ENCODE assay signal across 8 cellular contexts in the genomic region with DNA sequence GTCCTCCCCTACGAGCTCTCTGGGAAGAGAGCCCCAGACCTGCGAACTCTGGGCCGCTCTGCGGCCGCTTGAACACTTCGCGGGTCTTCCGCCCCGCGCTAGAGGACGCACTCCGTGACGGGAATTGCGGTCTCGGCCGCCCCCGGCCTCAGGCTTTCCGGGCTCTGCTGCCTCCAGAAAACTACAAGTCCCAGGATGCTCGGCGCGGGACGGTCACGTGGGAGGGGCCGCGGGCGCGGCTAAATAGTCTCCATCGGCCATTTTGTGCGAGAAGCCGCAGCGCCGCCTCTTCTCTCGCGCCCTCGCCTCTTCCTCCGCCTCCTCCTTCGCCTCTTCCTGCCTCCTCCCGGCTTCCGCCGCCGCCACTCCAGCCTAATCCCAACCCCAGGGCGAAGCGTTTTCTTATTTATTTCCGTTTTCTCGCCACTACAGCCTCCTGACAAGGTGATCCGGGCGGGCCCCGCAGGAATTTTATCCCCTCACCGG. TPM values are rescaled to one million over a fixed set of nuclear protein-coding genes. Genes with fewer than 3 reads are reported as not detected.
DNase-seq lines count a peak whose midpoint lies in the region; TF ChIP-seq lines count a peak whose summit lies in the region.

EIF1B (plus strand) TSS at position 269 of the 486 bp plus-strand sequence. CDS start 235 bp downstream, outside the sequence.

- no peaks in the 10 kb centered on the region for H3K9me3 ChIP-seq in stomach smooth muscle (ENCODE audit: control insufficient read depth in 2 of 2, low read length in 2 of 2)

- H3K27me3 Mint-ChIP-seq in nephron progenitor cell (ENCODE audit: low read depth, poor library complexity): peaks cover 5% of the 10 kb centered on the region

- peak within 1 kb of the TSS; percentile 72 for H3K4me3 ChIP-seq in fibroblast of the aortic adventitia (ENCODE audit: low read depth, low read length)
- H3K4me3 ChIP-seq in stomach smooth muscle (ENCODE audit: low read length in 2 of 2): peak within 1 kb of the TSS; percentile 85 to 90

- peaks cover 26% of the 10 kb centered on the region for H3K4me1 Mint-ChIP-seq in nephron progenitor cell

- TF ChIP-seq POLR2A in Raji (IDR thresholded peaks at IDR 0.05; ENCODE audit: insufficient read depth, low read depth, low read length): peak; percentile 85

- H3K27ac Mint-ChIP-seq in nephron progenitor cell: peak within 1 kb of the TSS; percentile 99

- H3K9me3 Mint-ChIP-seq in nephron progenitor cell: no peaks in the 10 kb centered on the region

- peaks cover 1% of the 10 kb centered on the region for H3K4me1 ChIP-seq in stomach smooth muscle (ENCODE audit: control insufficient read depth, insufficient read depth, low read length)

- peak within 1 kb of the TSS; percentile 95 for H3K27ac ChIP-seq in stomach smooth muscle (ENCODE audit: low read length)

- peaks cover 9 to 14% of the 10 kb centered on the region in 2 donors for H3K36me3 ChIP-seq in stomach smooth muscle (ENCODE audit: control insufficient read depth in 2 of 2, insufficient read depth in 2 of 2, low read length in 2 of 2)

- no peaks in the 10 kb centered on the region for H3K27me3 ChIP-seq in stomach smooth muscle (ENCODE audit: control insufficient read depth in 1 of 2, insufficient read depth in 2 of 2, low read length in 2 of 2)

- peaks cover 31% of the 10 kb centered on the region for H3K36me3 Mint-ChIP-seq in nephron progenitor cell (ENCODE audit: low read depth)

- TF ChIP-seq CTCF in fibroblast of the aortic adventitia (IDR thresholded peaks at IDR 0.05; ENCODE audit: insufficient read depth, low read length): peak; percentile 86
- TF ChIP-seq CTCF in nephron progenitor cell (IDR thresholded peaks at IDR 0.05): peak; percentile 81

- H3K4me3 Mint-ChIP-seq in nephron progenitor cell: peak within 1 kb of the TSS; percentile 97

- peak within 1 kb of the TSS; percentile 96 for H3K9ac ChIP-seq in stomach smooth muscle (ENCODE audit: low read length in 2 of 2)

- DNase-seq in ELR (ENCODE audit: low read depth) (peak; percentile 97), H4 (ENCODE audit: low spot score) (peak; percentile 87), LoVo (ENCODE audit: low spot score) (peak; percentile 94), fibroblast of the aortic adventitia (ENCODE audit: low read depth) (peak; percentile 97), nephron progenitor cell (peak; percentile 99)
- DNase-seq in activated effector memory CD4-positive, alpha-beta T cell treated with Interleukin-2 at 50 U/mL for 16 hours: peak; percentile 99

RNA-seq across cellular contexts. Expression of gene EIF1B, which starts in this region (rescaled TPM):
- total RNA-seq in H4 (2014; rRNA removed; shearing (Covaris generic)): 11.4 and 16.2 TPM in 2 replicates
- total RNA-seq in fibroblast of the aortic adventitia (ENCODE audit: low replicate concordance): 9.4 and 34.4 TPM in 2 replicates

Comparison
In these comparisons a context has a peak if more than half of its experiments do, and no peak if none do; other contexts are left out.
1. Peak in every context shown above with its lines: DNase-seq, H3K4me3 ChIP-seq and H3K27ac ChIP-seq.